1 cellular context compared by ENCODE assay signal in genomic region chr20:45934587-45935415, GRCh38.
TF ChIP-seq lines count a peak whose summit lies in the region.

TSS of gene PCIF1 (plus strand) at chr20:45934683. CDS start at chr20:45939000, 4,317 bp downstream.

TF ChIP-seq in K562, 482 proteins besides CTCF, POLR2A, EP300 and RAD21 (continued from another document and continues in another):
- TF ChIP-seq NFE2 (IDR thresholded peaks at IDR 0.05; ENCODE audit: low read depth) (no peak; the same call in 1 of the 2 replicates), ZNF445 (CRISPR knock-in tag; IDR thresholded peaks at IDR 0.05; ENCODE audit: low read depth) (no peak), ZNF644 (tag; IDR thresholded peaks at IDR 0.05; ENCODE audit: low read depth) (peak; percentile 74), ATF4 (CRISPR knock-in tag; IDR thresholded peaks at IDR 0.05) (no peak), PRMT5 (CRISPR knock-in tag; IDR thresholded peaks at IDR 0.05) (no peak), PRPF4 (IDR thresholded peaks at IDR 0.05; ENCODE audit: insufficient read depth, low read depth, low read length, poor library complexity, severe bottlenecking) (peak; percentile 73), KLF13 (tag; IDR thresholded peaks at IDR 0.05; ENCODE audit: borderline replicate concordance, low read depth) (peak; percentile 68; the same call in 1 of the 2 replicates), FOXO4 (CRISPR knock-in tag; IDR thresholded peaks at IDR 0.05) (no peak), THRB (CRISPR knock-in tag; conservative IDR thresholded peaks at IDR 0.05) (no peak), SNRNP70 (optimal IDR thresholded peaks at IDR 0.05; ENCODE audit: low read depth, low read length) (no peak), NCOA1 (IDR thresholded peaks at IDR 0.05; ENCODE audit: low read depth) (no peak), ZBTB9 (CRISPR knock-in tag; IDR thresholded peaks at IDR 0.05) (peak; percentile 73; the same call in 1 of the 2 replicates), ILK (tag; IDR thresholded peaks at IDR 0.05; ENCODE audit: borderline replicate concordance, low read depth) (no peak), TBP (optimal IDR thresholded peaks at IDR 0.05; ENCODE audit: low read depth, low read length) (peak; percentile 97), RFX1 (IDR thresholded peaks at IDR 0.05) (no peak), ZNF124 (CRISPR knock-in tag; IDR thresholded peaks at IDR 0.05) (no peak), ZNF584 (CRISPR knock-in tag; IDR thresholded peaks at IDR 0.05; ENCODE audit: low read depth) (peak; percentile 84; the same call in 1 of the 2 replicates), RNF2 (IDR thresholded peaks at IDR 0.05) (no peak; the same call in 1 of the 2 replicates), CBX5 (IDR thresholded peaks at IDR 0.05; ENCODE audit: borderline replicate concordance, low read depth) (peak; percentile 24; the same call in 1 of the 2 replicates), CBX1 (IDR thresholded peaks at IDR 0.05; ENCODE audit: low read depth) (peak; percentile 71; the same call in 1 of the 2 replicates), ZNF121 (CRISPR knock-in tag; conservative IDR thresholded peaks at IDR 0.05) (no peak), SPI1 (IDR thresholded peaks at IDR 0.05; ENCODE audit: borderline replicate concordance, low read depth, low read length) (no peak), EGR1 (conservative IDR thresholded peaks at IDR 0.05) (peak; percentile 75), MCM3 (IDR thresholded peaks at IDR 0.05) (no peak), UBTF (IDR thresholded peaks at IDR 0.05; ENCODE audit: borderline replicate concordance in 1 of 2, low read depth in 2 of 2, low read length in 2 of 2) (no peak; a peak in 1 of 4 replicates), ZFPM2 (CRISPR knock-in tag; IDR thresholded peaks at IDR 0.05) (peak; percentile 81), ZBTB17 (CRISPR knock-in tag; IDR thresholded peaks at IDR 0.05) (peak; percentile 55; the same call in 1 of the 2 replicates), ZZZ3 (IDR thresholded peaks at IDR 0.05) (no peak), ZFP1 (CRISPR knock-in tag; IDR thresholded peaks at IDR 0.05) (no peak), PCBP1 (IDR thresholded peaks at IDR 0.05; ENCODE audit: low read depth, low read length, poor library complexity, severe bottlenecking) (peak; percentile 91), GTF3C2 (IDR thresholded peaks at IDR 0.05; ENCODE audit: borderline replicate concordance, extremely low read depth, insufficient read length) (no peak), NCOA4 (IDR thresholded peaks at IDR 0.05; ENCODE audit: partially characterized antibody) (no peak), SREBF1 (IDR thresholded peaks at IDR 0.05; ENCODE audit: borderline replicate concordance, low read depth, low read length) (no peak), CEBPZ (IDR thresholded peaks at IDR 0.05; ENCODE audit: borderline replicate concordance, low read depth, low read length) (no peak), TOE1 (IDR thresholded peaks at IDR 0.05; ENCODE audit: borderline replicate concordance) (no peak; the same call in 1 of the 2 replicates), TOE1 (CRISPR knock-in tag; IDR thresholded peaks at IDR 0.05; ENCODE audit: borderline replicate concordance, low read depth) (no peak), CCAR2 (IDR thresholded peaks at IDR 0.05; ENCODE audit: low read depth, low read length) (no peak), SAFB2 (IDR thresholded peaks at IDR 0.05; ENCODE audit: borderline replicate concordance, low read depth, low read length, severe bottlenecking) (no peak), KDM2B (CRISPR knock-in tag; IDR thresholded peaks at IDR 0.05) (no peak), ZNF134 (CRISPR knock-in tag; conservative IDR thresholded peaks at IDR 0.05) (no peak), SMAD4 (CRISPR knock-in tag; conservative IDR thresholded peaks at IDR 0.05) (no peak; the same call in none of the 2 replicates), MLLT1 (IDR thresholded peaks at IDR 0.05) (peak; percentile 48 to 71; a peak in 2 of 4 replicates), LCOR (CRISPR knock-in tag; IDR thresholded peaks at IDR 0.05) (peak; percentile 40; the same call in 1 of the 2 replicates), MCM7 (IDR thresholded peaks at IDR 0.05) (no peak), ZNF316 (IDR thresholded peaks at IDR 0.05) (peak; percentile 68), NR3C1 (CRISPR knock-in tag; IDR thresholded peaks at IDR 0.05) (no peak; the same call in none of the 2 replicates), NR2C1 (IDR thresholded peaks at IDR 0.05) (peak; percentile 62), NR2C1 (tag; IDR thresholded peaks at IDR 0.05) (peak; percentile 68), HES1 (IDR thresholded peaks at IDR 0.05; ENCODE audit: low read depth) (no peak), RUNX1 (IDR thresholded peaks at IDR 0.05; ENCODE audit: low read depth) (no peak; the same call in 1 of the 2 replicates), THRA (IDR thresholded peaks at IDR 0.05) (no peak), ZNF785 (CRISPR knock-in tag; IDR thresholded peaks at IDR 0.05) (no peak), ZNF143 (CRISPR knock-in tag; IDR thresholded peaks at IDR 0.05) (peak; percentile 49; the same call in 1 of the 2 replicates)
